15 cellular contexts compared by ENCODE assay signal in genomic region chr22:31734512-31734911, GRCh38. TPM values are rescaled to one million over a fixed set of nuclear protein-coding genes. Genes with fewer than 3 reads are reported as not detected.
A peak's percentile ranks its signal among the peaks of the same experiment; 100 is the strongest.
DNase-seq lines count a peak whose midpoint lies in the region; ATAC-seq, FAIRE-seq and TF ChIP-seq lines count a peak whose summit lies in the region.
"Had no signal": no experiment of that assay in that cellular context is flagged by ENCODE, and none has a peak within 500 bp of the region (broad histone marks: within the 10 kb centered on the region; RNA-seq: fewer than 3 reads in every experiment).

No MANE protein-coding gene starts in this region.

- H2AFZ ChIP-seq in HepG2 (ENCODE audit: low read length) (no peak overlapping the region), astrocyte (ENCODE audit: low read depth, low read length) (no peak overlapping the region)

- intact Hi-C loops in HepG2 (cut with micrococcal nuclease; ENCODE audit: unreplicated experiment), result no loop called here
- intact Hi-C loops in right lobe of liver (cut with DNase I), result no loop called here

- DNase-seq in HepG2 (ENCODE audit: low spot score) (peak; percentile 29), right lobe of liver (no peak), astrocyte (ENCODE audit: low read depth) (peak; percentile 81), hepatic stellate cell (ENCODE audit: low spot score) (peak; percentile 50), T-helper 2 cell (no peak), pons (ENCODE audit: low spot score) (no peak), NCI-H524 (lab: John Stamatoyannopoulos, UW) (no peak), CD1c-positive myeloid dendritic cell (ENCODE audit: extremely low spot score) (no peak)
- DNase-seq: activated T-cell treated with anti-CD3 and anti-CD28 coated beads, Interleukin-2, amount 50 U/mL, for 24 hours; aorta; NCI-H510A treated with DMSO at 0.1 percent for 48 hours; SHP77 treated with DMSO at 0.1 percent for 48 hours; thyroid gland had no signal

- no peak overlapping the region for H3K4me3 ChIP-seq in HepG2 (replicated peaks in 1 of 3; ENCODE audit: insufficient read depth in 1 of 3, low read depth in 2 of 3, low read length in 3 of 3)
- H3K4me3 ChIP-seq in right lobe of liver, result no peak overlapping the region
- no peak overlapping the region for H3K4me3 ChIP-seq in astrocyte (ENCODE audit: insufficient read depth, low read depth, low read length)
- H3K4me3 ChIP-seq: thyroid gland had no signal

- FAIRE-seq in HepG2 (lab: Jason Lieb, UNC) (no peak), astrocyte (lab: Jason Lieb, UNC) (no peak)

- POLR2A ChIA-PET in HepG2 (lab: Yijun Ruan, JAX), result no interaction called here

- peaks cover 49% of the 10 kb centered on the region for H3K4me1 ChIP-seq in HepG2 (ENCODE audit: insufficient read depth, low read length)
- H3K4me1 ChIP-seq in right lobe of liver, result peaks cover 0 to 41% (median 10%) of the 10 kb centered on the region in 4 donors
- peaks cover 12% of the 10 kb centered on the region for H3K4me1 ChIP-seq in astrocyte (ENCODE audit: insufficient read depth, low read length)

- H3K4me1 Mint-ChIP-seq in astrocyte (ENCODE audit: low read depth, unreplicated experiment), result peaks cover 20% of the 10 kb centered on the region

- in situ Hi-C loops in HepG2 (cut with HindIII; ENCODE audit: extremely low pct_ligation_motif_present, low pct_unique_long_range_greater_than_20kb), result no loop called here

- no peak for TF ChIP-seq CTCF in HepG2 (CRISPR knock-in tag; IDR thresholded peaks at IDR 0.05)
- TF ChIP-seq CTCF in right lobe of liver (IDR thresholded peaks at IDR 0.05), result no peak
- TF ChIP-seq CTCF in astrocyte (IDR thresholded peaks at IDR 0.05; ENCODE audit: insufficient read depth, low read depth, low read length), result no peak

- H3K79me2 ChIP-seq in HepG2 (ENCODE audit: insufficient read depth, low read length) (peaks cover 17% of the 10 kb centered on the region), astrocyte (ENCODE audit: insufficient read depth, low read length) (peaks cover 78% of the 10 kb centered on the region)

- no peak for ATAC-seq in HepG2
- ATAC-seq in right lobe of liver, result no peak
- ATAC-seq: sciatic nerve had no signal

- BruUV-seq in HepG2 (replicated peaks; lab: Mats Ljungman, UMichigan), result no TSS peak

- H3K27me3 ChIP-seq in HepG2 (ENCODE audit: control insufficient read depth in 1 of 2, insufficient read depth in 2 of 2, low read length in 2 of 2), result no peaks in the 10 kb centered on the region
- H3K27me3 ChIP-seq in right lobe of liver, result no peaks in the 10 kb centered on the region
- H3K27me3 ChIP-seq in astrocyte (ENCODE audit: insufficient read depth, low read length), result no peaks in the 10 kb centered on the region
- H3K27me3 ChIP-seq: thyroid gland had no signal

- H3K36me3 ChIP-seq in HepG2 (replicated peaks in 1 of 2; ENCODE audit: control insufficient read depth in 1 of 2, insufficient read depth in 2 of 2, low read length in 2 of 2) (peaks cover 3 to 14% of the 10 kb centered on the region in 2 experiments; a peak in 2 of 5 replicates), right lobe of liver (peaks cover 0 to 3% (median under 1%) of the 10 kb centered on the region in 4 donors), astrocyte (ENCODE audit: insufficient read depth, low read length) (peaks cover 5% of the 10 kb centered on the region)
- H3K36me3 ChIP-seq: thyroid gland had no signal

- no peaks in the 10 kb centered on the region for H3K9me3 Mint-ChIP-seq in astrocyte (ENCODE audit: unreplicated experiment)
- H3K9me3 Mint-ChIP-seq: activated T-cell treated with anti-CD3 and anti-CD28 coated beads, Interleukin-2, amount 50 U/mL, for 24 hours had no signal

- H3K4me2 ChIP-seq in HepG2 (ENCODE audit: low read depth, low read length), result no peak overlapping the region
- peak overlapping the region; percentile 56 for H3K4me2 ChIP-seq in astrocyte (ENCODE audit: low read length)

- no peak for TF ChIP-seq POLR2A in HepG2 (IDR thresholded peaks at IDR 0.05; ENCODE audit: insufficient read depth in 1 of 2, low read depth in 2 of 2, low read length in 2 of 2)
- no peak for TF ChIP-seq POLR2A in right lobe of liver (IDR thresholded peaks at IDR 0.05)

- no peaks in the 10 kb centered on the region for H3K27me3 Mint-ChIP-seq in astrocyte (ENCODE audit: low read depth, unreplicated experiment)
- H3K27me3 Mint-ChIP-seq: activated T-cell treated with anti-CD3 and anti-CD28 coated beads, Interleukin-2, amount 50 U/mL, for 24 hours had no signal

- H3K36me3 Mint-ChIP-seq in astrocyte (ENCODE audit: low read depth, unreplicated experiment), result peaks cover 8% of the 10 kb centered on the region

- H3K4me3 Mint-ChIP-seq in astrocyte (ENCODE audit: unreplicated experiment), result peak overlapping the region; percentile 52
- H3K4me3 Mint-ChIP-seq: activated T-cell treated with anti-CD3 and anti-CD28 coated beads, Interleukin-2, amount 50 U/mL, for 24 hours had no signal

- WGBS in HepG2 (ENCODE audit: low lambda C conversion rate), result 94% methylated on average over 1 of the region's 1 CpG
- 100% methylated on average over 1 of the region's 1 CpG for WGBS in right lobe of liver (ENCODE audit: insufficient coverage, low coverage, low lambda C conversion rate, missing lambda C conversion rate)

- TF ChIP-seq RAD21 in HepG2 (CRISPR knock-in tag; IDR thresholded peaks at IDR 0.05), result no peak

- CTCF ChIA-PET in HepG2 (lab: Yijun Ruan, JAX; ENCODE audit: low intra/inter-chr PET ratio, low total read pairs), result no interaction called here

- H4K20me1 ChIP-seq in HepG2 (ENCODE audit: insufficient read depth, low read length) (peaks cover 15% of the 10 kb centered on the region), astrocyte (ENCODE audit: insufficient read depth, low read length) (peaks cover 51% of the 10 kb centered on the region)

- TF ChIP-seq EP300 in HepG2 (IDR thresholded peaks at IDR 0.05; ENCODE audit: low read depth in 2 of 2, low read length in 2 of 2) (no peak), HepG2 (CRISPR knock-in tag; IDR thresholded peaks at IDR 0.05; ENCODE audit: borderline replicate concordance) (no peak)

- H3K27ac ChIP-seq in HepG2 (ENCODE audit: extremely low read length, insufficient read depth, low read length) (no peak overlapping the region), right lobe of liver (no peak overlapping the region), astrocyte (ENCODE audit: low read depth, low read length) (peak overlapping the region; percentile 67)
- H3K27ac ChIP-seq: HL-60, thyroid gland had no signal

- H3K9ac ChIP-seq in HepG2 (ENCODE audit: insufficient read depth, low read depth, low read length) (no peak overlapping the region), astrocyte (ENCODE audit: low read length) (no peak overlapping the region)

- no peaks in the 10 kb centered on the region for H3K9me3 ChIP-seq in HepG2 (ENCODE audit: low read length)
- H3K9me3 ChIP-seq in right lobe of liver, result no peaks in the 10 kb centered on the region
- no peaks in the 10 kb centered on the region for H3K9me3 ChIP-seq in astrocyte (ENCODE audit: insufficient read depth, low read depth, low read length)
- H3K9me3 ChIP-seq: thyroid gland had no signal

- peak overlapping the region; percentile 80 for H3K27ac Mint-ChIP-seq in astrocyte (ENCODE audit: unreplicated experiment)

RNA-seq across cellular contexts. Expression of gene PRR14L, which starts 15.4 kb away (rescaled TPM):
- total RNA-seq in HepG2 (2016; rRNA removed; fragmentation: Illumina TruSeq; extraction: Trizol), result 16.5 and 36.4 TPM in 2 replicates
- 14.4 and 17.4 TPM in 2 replicates for total RNA-seq in HepG2 (2016; cell fraction: cytosol; rRNA removed; fragmentation: Illumina TruSeq; extraction: Trizol; ENCODE audit: low read depth)
- total RNA-seq in HepG2 (2016; cell fraction: insoluble cytoplasmic fraction; rRNA removed; fragmentation: Illumina TruSeq; extraction: Trizol), result 16.0 and 31.1 TPM in 2 replicates
- 8.9 and 11.9 TPM in 2 replicates for total RNA-seq in HepG2 (2016; cell fraction: membrane; rRNA removed; fragmentation: Illumina TruSeq; extraction: Trizol)
- total RNA-seq in HepG2 (2016; cell fraction: nucleus; rRNA removed; fragmentation: Illumina TruSeq; extraction: Trizol), result 14.1 and 14.4 TPM in 2 replicates
- 6.5 and 6.6 TPM in 2 replicates for polyA plus RNA-seq in HepG2 (2011; rRNA removed)
- 4.1 and 5.1 TPM in 2 replicates for polyA plus RNA-seq in HepG2 (2011; cell fraction: cytosol; rRNA removed)
- polyA plus RNA-seq in HepG2 (2011; cell fraction: nucleus; rRNA removed), result 9.2 and 10.6 TPM in 2 replicates
- 6.4 and 6.7 TPM in 2 replicates for polyA plus RNA-seq in HepG2 (2012)
- 0.40 and 0.53 TPM in 2 replicates for polyA plus RNA-seq in HepG2 (2016; cell fraction: cytosol; fragmentation: Illumina TruSeq; extraction: Trizol; ENCODE audit: low read depth)
- 11.8 TPM in 2 replicates for polyA plus RNA-seq in HepG2 (2016; cell fraction: insoluble cytoplasmic fraction; fragmentation: Illumina TruSeq; extraction: Trizol; ENCODE audit: low read depth)
- 1.5 and 1.7 TPM in 2 replicates for polyA plus RNA-seq in HepG2 (2016; cell fraction: membrane; fragmentation: Illumina TruSeq; extraction: Trizol; ENCODE audit: low read depth)
- 13.9 and 15.8 TPM in 2 replicates for polyA plus RNA-seq in HepG2 (2016; cell fraction: nucleus; fragmentation: Illumina TruSeq; extraction: Trizol; ENCODE audit: insufficient read depth, low read depth)
- polyA minus RNA-seq in HepG2 (2011; rRNA and poly(A)+ RNA removed; ENCODE audit: low replicate concordance), result 59.8 and 84.2 TPM in 2 replicates
- 20.2 and 21.5 TPM in 2 replicates for polyA minus RNA-seq in HepG2 (2011; cell fraction: cytosol; rRNA and poly(A)+ RNA removed)
- 31.7 and 33.8 TPM in 2 replicates for polyA minus RNA-seq in HepG2 (2011; cell fraction: nucleus; rRNA and poly(A)+ RNA removed)
- 10 to 100 TPM; 11.2 to 22.8 (median 17.0) TPM for total RNA-seq in right lobe of liver
- total RNA-seq in astrocyte, result 59.6 and 69.8 TPM in 2 replicates

RNA-seq across cellular contexts. Expression of gene DEPDC5, which starts 19.3 kb away (rescaled TPM):
- total RNA-seq in HepG2 (2016; rRNA removed; fragmentation: Illumina TruSeq; extraction: Trizol), result 8.7 and 12.4 TPM in 2 replicates
- total RNA-seq in HepG2 (2016; cell fraction: cytosol; rRNA removed; fragmentation: Illumina TruSeq; extraction: Trizol; ENCODE audit: low read depth), result 6.0 and 7.2 TPM in 2 replicates
- total RNA-seq in HepG2 (2016; cell fraction: insoluble cytoplasmic fraction; rRNA removed; fragmentation: Illumina TruSeq; extraction: Trizol), result 7.8 and 10.7 TPM in 2 replicates
- 6.7 and 6.8 TPM in 2 replicates for total RNA-seq in HepG2 (2016; cell fraction: membrane; rRNA removed; fragmentation: Illumina TruSeq; extraction: Trizol)
- 19.6 and 19.8 TPM in 2 replicates for total RNA-seq in HepG2 (2016; cell fraction: nucleus; rRNA removed; fragmentation: Illumina TruSeq; extraction: Trizol)
- polyA plus RNA-seq in HepG2 (2011; rRNA removed), result 9.8 and 10.7 TPM in 2 replicates
- 5.6 and 6.5 TPM in 2 replicates for polyA plus RNA-seq in HepG2 (2011; cell fraction: cytosol; rRNA removed)
- 23.0 and 23.2 TPM in 2 replicates for polyA plus RNA-seq in HepG2 (2011; cell fraction: nucleus; rRNA removed)
- polyA plus RNA-seq in HepG2 (2012), result 7.5 and 9.1 TPM in 2 replicates
- 2.1 and 4.0 TPM in 2 replicates for polyA plus RNA-seq in HepG2 (2016; cell fraction: cytosol; fragmentation: Illumina TruSeq; extraction: Trizol; ENCODE audit: low read depth)
- 7.4 and 9.1 TPM in 2 replicates for polyA plus RNA-seq in HepG2 (2016; cell fraction: insoluble cytoplasmic fraction; fragmentation: Illumina TruSeq; extraction: Trizol; ENCODE audit: low read depth)
- polyA plus RNA-seq in HepG2 (2016; cell fraction: membrane; fragmentation: Illumina TruSeq; extraction: Trizol; ENCODE audit: low read depth), result 3.4 and 4.2 TPM in 2 replicates
- polyA plus RNA-seq in HepG2 (2016; cell fraction: nucleus; fragmentation: Illumina TruSeq; extraction: Trizol; ENCODE audit: insufficient read depth, low read depth), result 19.0 and 28.3 TPM in 2 replicates
- 22.4 and 32.6 TPM in 2 replicates for polyA minus RNA-seq in HepG2 (2011; rRNA and poly(A)+ RNA removed; ENCODE audit: low replicate concordance)
- polyA minus RNA-seq in HepG2 (2011; cell fraction: cytosol; rRNA and poly(A)+ RNA removed), result 5.2 and 8.8 TPM in 2 replicates
- 37.6 and 39.9 TPM in 2 replicates for polyA minus RNA-seq in HepG2 (2011; cell fraction: nucleus; rRNA and poly(A)+ RNA removed)
- total RNA-seq in right lobe of liver, result 10 to 100 TPM in 5 of 6 experiments, 1 to 10 TPM in 1; 9.1 to 22.9 (median 14.6) TPM
- 13.0 and 16.2 TPM in 2 replicates for total RNA-seq in astrocyte

Comparison
In these comparisons a context has a peak if more than half of its experiments do, and no peak if none do; other contexts are left out.
1. DNase-seq: peak in HepG2 (single experiment), astrocyte (single experiment) and hepatic stellate cell (single experiment); none in right lobe of liver (0 of 3), T-helper 2 cell (0 of 5), pons (single experiment), NCI-H524 (0 of 2) and CD1c-positive myeloid dendritic cell (single experiment).